18 cellular contexts compared by ENCODE assay signal in genomic region chr15:51126842-51127241, GRCh38. TPM values are rescaled to one million over a fixed set of nuclear protein-coding genes. Genes with fewer than 3 reads are reported as not detected.
DNase-seq lines count a peak whose midpoint lies in the region; ATAC-seq, FAIRE-seq and TF ChIP-seq lines count a peak whose summit lies in the region.
"Had no signal": no experiment of that assay in that cellular context is flagged by ENCODE, and none has a peak within 500 bp of the region (broad histone marks: within the 10 kb centered on the region; RNA-seq: fewer than 3 reads in every experiment).

No MANE protein-coding gene starts in this region.

- no peak for ATAC-seq in GM18511 (IDR thresholded peaks at IDR 0.05; ENCODE audit: unreplicated experiment)

- POLR2A ChIA-PET in endothelial cell of umbilical vein (lab: Charles Lee): no interaction called here

- FAIRE-seq in endothelial cell of umbilical vein (lab: Jason Lieb, UNC): no peak
- FAIRE-seq: A204.1, GM12892 had no signal

- H3K4me2 ChIP-seq in endothelial cell of umbilical vein (ENCODE audit: insufficient read depth, low read length): no peak overlapping the region

- no peaks in the 10 kb centered on the region for H3K36me3 ChIP-seq in endothelial cell of umbilical vein (ENCODE audit: control insufficient read depth in 2 of 2, extremely low read depth in 1 of 2, insufficient read depth in 2 of 2, low read length in 2 of 2)
- no peaks in the 10 kb centered on the region for H3K36me3 ChIP-seq in ovary

- peaks cover 16% of the 10 kb centered on the region for H3K9me3 Mint-ChIP-seq in mesothelial cell of epicardium

- peak; percentile 1 to 13 for DNase-seq in AML-193 (lab: John Stamatoyannopoulos, UW)
- DNase-seq in Jurkat, Clone E6-1 (ENCODE audit: low read depth, low spot score): peak; percentile 45
- DNase-seq in NOMO-1 treated with DMSO at 0.1 percent for 48 hours (lab: John Stamatoyannopoulos, UW; ENCODE audit: unreplicated experiment): peak; percentile 89
- no peak for DNase-seq in endothelial cell of umbilical vein (ENCODE audit: low read depth, low spot score)
- no peak for DNase-seq in NCI-H446 (lab: John Stamatoyannopoulos, UW)
- DNase-seq in ovary: no peak
- DNase-seq in mesothelial cell of epicardium (ENCODE audit: low spot score in 2 of 2, unreplicated experiment in 2 of 2): no peak
- DNase-seq: COR-L47, GOT3, NCI-H1436, NCI-H2081, NCI-H524, OCI-M1 had no signal

- 86 to 94% (median 89%) methylated on average over 3 of the region's 3 CpGs for WGBS in ovary, 3 donors

- dilution Hi-C loops in endothelial cell of umbilical vein (cut with MboI; ENCODE audit: extremely low pct_ligation_motif_present, low sequenced_read_pairs): no loop called here

- H4K20me1 ChIP-seq in endothelial cell of umbilical vein (replicated peaks; ENCODE audit: control insufficient read depth, extremely low read depth, insufficient read depth, low read length): no peaks in the 10 kb centered on the region

- H3K9me3 ChIP-seq in endothelial cell of umbilical vein (replicated peaks; ENCODE audit: control insufficient read depth, insufficient read depth, low read length): no peaks in the 10 kb centered on the region
- no peaks in the 10 kb centered on the region for H3K9me3 ChIP-seq in ovary

- no peaks in the 10 kb centered on the region for H3K27me3 ChIP-seq in endothelial cell of umbilical vein (ENCODE audit: control insufficient read depth in 2 of 2, insufficient read depth in 2 of 2, low read length in 2 of 2)
- H3K27me3 ChIP-seq in ovary: no peaks in the 10 kb centered on the region

- H3K27ac ChIP-seq in endothelial cell of umbilical vein (ENCODE audit: insufficient read depth, low read depth, low read length) (no peak overlapping the region), ovary (no peak overlapping the region)
- H3K27ac ChIP-seq: C4-2B, RWPE1 had no signal

- no peaks in the 10 kb centered on the region for H3K79me2 ChIP-seq in endothelial cell of umbilical vein (ENCODE audit: control insufficient read depth, insufficient read depth, low read length)

- no peak for TF ChIP-seq CTCF in endothelial cell of umbilical vein (IDR thresholded peaks at IDR 0.05; ENCODE audit: extremely low read depth in 1 of 2, insufficient read depth in 1 of 2, low read depth in 1 of 2, low read length in 2 of 2)
- no peak for TF ChIP-seq CTCF in ovary (IDR thresholded peaks at IDR 0.05)
- TF ChIP-seq CTCF in mesothelial cell of epicardium (IDR thresholded peaks at IDR 0.05; ENCODE audit: unreplicated experiment): no peak

- no peak overlapping the region for H3K9ac ChIP-seq in endothelial cell of umbilical vein (replicated peaks; ENCODE audit: extremely low read depth, insufficient read depth, low read length)

- CTCF ChIA-PET in endothelial cell of umbilical vein (lab: Charles Lee): no interaction called here

- H3K9me1 ChIP-seq in endothelial cell of umbilical vein (replicated peaks; ENCODE audit: control insufficient read depth, extremely low read depth, insufficient read depth, low read length): no peaks in the 10 kb centered on the region

- no peak overlapping the region for H3K27ac Mint-ChIP-seq in mesothelial cell of epicardium

- BruUV-seq in endothelial cell of umbilical vein (replicated peaks; lab: Mats Ljungman, UMichigan): no TSS peak

- no peak overlapping the region for H3K4me3 Mint-ChIP-seq in mesothelial cell of epicardium

- peaks cover 8% of the 10 kb centered on the region for H3K27me3 Mint-ChIP-seq in mesothelial cell of epicardium (ENCODE audit: low read depth)

- peaks cover 10% of the 10 kb centered on the region for H3K4me1 ChIP-seq in endothelial cell of umbilical vein (ENCODE audit: control insufficient read depth, extremely low read depth, insufficient read depth, low read length)
- no peaks in the 10 kb centered on the region for H3K4me1 ChIP-seq in ovary (ENCODE audit: insufficient read depth)

- intact Hi-C loops in endothelial cell of umbilical vein (cut with micrococcal nuclease) (no loop called here), ovary (cut with DNase I) (no loop called here)

- no peak overlapping the region for H3K4me3 ChIP-seq in Jurkat, Clone E6-1 (ENCODE audit: low read length)
- no peak overlapping the region for H3K4me3 ChIP-seq in endothelial cell of umbilical vein (replicated peaks in 1 of 3; ENCODE audit: insufficient read depth in 1 of 3, low read depth in 1 of 3, low read length in 3 of 3)
- H3K4me3 ChIP-seq in ovary: no peak overlapping the region

- TF ChIP-seq POLR2A in endothelial cell of umbilical vein (IDR thresholded peaks at IDR 0.05; ENCODE audit: low read depth, low read length) (no peak), ovary (IDR thresholded peaks at IDR 0.05) (no peak)

- no peak for TF ChIP-seq EP300 in ovary (IDR thresholded peaks at IDR 0.05)

- no peaks in the 10 kb centered on the region for H3K4me1 Mint-ChIP-seq in mesothelial cell of epicardium

- H3K36me3 Mint-ChIP-seq in mesothelial cell of epicardium: peaks cover 3% of the 10 kb centered on the region

- peak overlapping the region; percentile 13 for H2AFZ ChIP-seq in endothelial cell of umbilical vein (ENCODE audit: low read depth, low read length)

TF ChIP-seq in endothelial cell of umbilical vein, 7 proteins besides CTCF, POLR2A, EP300 and RAD21:
- TF ChIP-seq JUN (IDR thresholded peaks at IDR 0.05; ENCODE audit: borderline replicate concordance, insufficient read depth, insufficient read length, low read depth) (no peak), MAX (IDR thresholded peaks at IDR 0.05; ENCODE audit: insufficient read depth, insufficient read length) (no peak), MYC (IDR thresholded peaks at IDR 0.05; ENCODE audit: low read depth, low read length) (no peak), EZH2 (IDR thresholded peaks at IDR 0.05; ENCODE audit: borderline replicate concordance, low read depth, low read length, severe bottlenecking) (no peak), FOS (IDR thresholded peaks at IDR 0.05; ENCODE audit: borderline replicate concordance, insufficient read depth, low read length) (no peak), POLR2AphosphoS5 (IDR thresholded peaks at IDR 0.05; ENCODE audit: insufficient read depth, low read depth, low read length) (no peak), GATA2 (IDR thresholded peaks at IDR 0.05; ENCODE audit: insufficient read depth, insufficient read length, low read depth, low read length) (no peak)

RNA-seq across cellular contexts. Expression of gene TNFAIP8L3, which starts 32.1 kb away (rescaled TPM):
- polyA plus RNA-seq in Jurkat, Clone E6-1 (2012; ENCODE audit: insufficient read depth, insufficient read length): 0.79 TPM
- 36.9 and 38.3 TPM in 2 replicates for total RNA-seq in endothelial cell of umbilical vein
- polyA plus RNA-seq in endothelial cell of umbilical vein: 7.6 and 8.8 TPM in 2 replicates
- 11.3 and 11.4 TPM in 2 replicates for polyA plus RNA-seq in endothelial cell of umbilical vein (2011; cell fraction: cytosol; rRNA removed)
- 6.0 and 7.3 TPM in 2 replicates for polyA plus RNA-seq in endothelial cell of umbilical vein (2011; cell fraction: nucleus; rRNA removed)
- 49.8 and 69.4 TPM in 2 replicates for polyA plus RNA-seq in endothelial cell of umbilical vein (2012)
- 14.7 and 16.4 TPM in 2 replicates for polyA minus RNA-seq in endothelial cell of umbilical vein
- polyA minus RNA-seq in endothelial cell of umbilical vein (2011; cell fraction: cytosol; rRNA and poly(A)+ RNA removed): not detected
- polyA minus RNA-seq in endothelial cell of umbilical vein (2011; cell fraction: nucleus; rRNA and poly(A)+ RNA removed): 5.2 and 5.7 TPM in 2 replicates
- 10 to 100 TPM; 10.2 to 60.7 (median 24.1) TPM for total RNA-seq in ovary
- 10 to 100 TPM; 11.6 to 76.5 TPM for polyA plus RNA-seq in ovary
- 0.31 to 0.75 TPM (median 0.61 TPM) in 3 replicates for total RNA-seq in mesothelial cell of epicardium

Comparison
In these comparisons a context has a peak if more than half of its experiments do, and no peak if none do; other contexts are left out.
1. DNase-seq: peak in AML-193 (2 of 2), Jurkat, Clone E6-1 (single experiment) and NOMO-1 treated with DMSO at 0.1 percent for 48 hours (single experiment); none in endothelial cell of umbilical vein (single experiment), NCI-H446 (0 of 2), ovary (0 of 5) and mesothelial cell of epicardium (0 of 2).